Comparison of ENCODE assay signal across 8 cellular contexts in the genomic region with DNA sequence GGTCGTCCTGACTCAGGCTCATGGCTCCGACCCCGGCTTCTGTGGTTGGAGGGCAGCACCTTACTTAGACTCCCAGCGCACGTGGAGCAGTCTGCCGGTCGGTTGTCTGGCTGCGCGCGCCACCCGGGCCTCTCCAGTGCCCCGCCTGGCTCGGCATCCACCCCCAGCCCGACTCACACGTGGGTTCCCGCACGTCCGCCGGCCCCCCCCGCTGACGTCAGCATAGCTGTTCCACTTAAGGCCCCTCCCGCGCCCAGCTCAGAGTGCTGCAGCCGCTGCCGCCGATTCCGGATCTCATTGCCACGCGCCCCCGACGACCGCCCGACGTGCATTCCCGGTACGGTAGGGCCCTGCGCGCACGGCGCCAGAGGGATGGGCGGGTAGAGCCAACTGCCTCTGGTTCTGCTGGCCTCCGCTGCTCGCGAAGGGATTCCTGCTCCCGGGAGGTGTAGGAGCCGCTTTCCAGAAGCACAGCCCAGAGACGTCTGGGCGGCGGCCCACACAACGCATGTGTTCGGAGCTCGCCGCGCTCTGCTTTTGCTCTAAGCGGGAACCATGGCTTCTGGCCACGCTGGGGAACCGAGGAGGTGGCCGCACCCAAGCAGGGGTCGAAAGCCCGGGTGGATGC. TPM values are rescaled to one million over a fixed set of nuclear protein-coding genes. Genes with fewer than 3 reads are reported as not detected.
DNase-seq lines count a peak whose midpoint lies in the region; ATAC-seq, FAIRE-seq and TF ChIP-seq lines count a peak whose summit lies in the region.

A gene (plus strand): TSS at position 264 of the 628 bp plus-strand sequence. CDS start 2,280 bp downstream, outside the sequence.

- WGBS in smooth muscle cell (ENCODE audit: low lambda C conversion rate), result under 1% methylated on average over 41 of the region's 60 CpGs

- peak within 1 kb of the TSS; percentile 96 for H3K4me3 ChIP-seq in AG04450 (ENCODE audit: low read depth, low read length)
- H3K4me3 ChIP-seq in WI38 (ENCODE audit: low read depth, low read length), result peak within 1 kb of the TSS; percentile 88
- H3K4me3 ChIP-seq in bronchial epithelial cell (ENCODE audit: low read depth, low read length), result peak within 1 kb of the TSS; percentile 96
- H3K4me3 ChIP-seq in smooth muscle cell, result peak within 1 kb of the TSS; percentile 96

- H3K27ac ChIP-seq in AG04450 (ENCODE audit: low read depth, low read length) (peak within 1 kb of the TSS; percentile 86), smooth muscle cell (ENCODE audit: low read depth) (peak within 1 kb of the TSS; percentile 90)

- H4K20me1 ChIP-seq in smooth muscle cell (ENCODE audit: low read depth), result peaks cover 48% of the 10 kb centered on the region

- TF ChIP-seq CTCF in AG04450 (IDR thresholded peaks at IDR 0.05; ENCODE audit: low read depth, low read length) (no peak), WI38 (IDR thresholded peaks at IDR 0.05; ENCODE audit: low read depth, low read length) (no peak), bronchial epithelial cell (IDR thresholded peaks at IDR 0.05; ENCODE audit: insufficient read depth, low read length, severe bottlenecking) (no peak), smooth muscle cell (IDR thresholded peaks at IDR 0.05; ENCODE audit: borderline replicate concordance, insufficient read depth, poor library complexity, severe bottlenecking) (no peak)

- H3K9ac ChIP-seq in smooth muscle cell (ENCODE audit: low read depth), result peak within 1 kb of the TSS; percentile 90

- peaks cover 43% of the 10 kb centered on the region for H3K79me2 ChIP-seq in smooth muscle cell (ENCODE audit: low read depth)

- DNase-seq in AG04450 (ENCODE audit: low read depth, low spot score), result peak; percentile 88
- peak; percentile 90 for DNase-seq in NCI-H2227 treated with DMSO at 0.1 percent for 48 hours (lab: John Stamatoyannopoulos, UW)
- DNase-seq in bronchial epithelial cell (ENCODE audit: low read depth), result peak; percentile 86
- DNase-seq in iPS-NIHi7 (ENCODE audit: extremely low spot score), result peak; percentile 82
- DNase-seq in smooth muscle cell (lab: John Stamatoyannopoulos, UW; ENCODE audit: unreplicated experiment), result peak; percentile 94

- peak within 1 kb of the TSS; percentile 93 for H3K4me2 ChIP-seq in smooth muscle cell

- peak within 1 kb of the TSS; percentile 75 for H2AFZ ChIP-seq in smooth muscle cell (ENCODE audit: low read depth)

- H3F3A ChIP-seq in smooth muscle cell (ENCODE audit: low read depth), result peaks cover 35% of the 10 kb centered on the region

- no peaks in the 10 kb centered on the region; the same call in none of the 2 replicates for H3K9me3 ChIP-seq in AG04450 (ENCODE audit: control insufficient read depth, insufficient read depth, low read length)
- H3K9me3 ChIP-seq in smooth muscle cell (replicated peaks; ENCODE audit: low read depth), result no peaks in the 10 kb centered on the region

- CTCF ChIA-PET in AG04450 (lab: Charles Lee), result interaction anchor here (1.4 kb wide), 1 partner anchor 10 kb away, joined by 6 read pairs; no protein-coding TSS in a partner anchor

- no peaks in the 10 kb centered on the region for H3K27me3 ChIP-seq in AG04450 (ENCODE audit: control insufficient read depth, insufficient read depth, low read length)
- H3K27me3 ChIP-seq in bronchial epithelial cell (ENCODE audit: control insufficient read depth, insufficient read depth, low read length), result no peaks in the 10 kb centered on the region
- H3K27me3 ChIP-seq in smooth muscle cell (ENCODE audit: low read depth), result no peaks in the 10 kb centered on the region

- no peak for FAIRE-seq in bronchial epithelial cell (lab: Jason Lieb, UNC)

- H3K36me3 ChIP-seq in bronchial epithelial cell (ENCODE audit: control insufficient read depth, insufficient read depth, low read length) (peaks cover 15% of the 10 kb centered on the region), smooth muscle cell (ENCODE audit: low read depth) (peaks cover 17% of the 10 kb centered on the region)

- ATAC-seq in GM18909 (IDR thresholded peaks at IDR 0.05; ENCODE audit: poor library complexity, unreplicated experiment) (peak; percentile 77), HG03159 (IDR thresholded peaks at IDR 0.05; ENCODE audit: unreplicated experiment) (peak; percentile 72)

- POLR2A ChIA-PET in AG04450 (lab: Yijun Ruan, JAX), result interaction anchor here (0.5 to 3.2 kb wide), 16 partner anchors 10 to 239 kb away, joined by 3 to 94 read pairs (median 4); a partner anchor contains a TSS

- H3K4me1 ChIP-seq in smooth muscle cell (ENCODE audit: low read depth), result peaks cover 13% of the 10 kb centered on the region

RNA-seq across cellular contexts. Expression of the gene that starts here (rescaled TPM):
- polyA plus RNA-seq in AG04450 (2011; rRNA removed) (689 and 887 TPM in 2 replicates), smooth muscle cell (2,158 and 2,272 TPM in 2 replicates)
- polyA minus RNA-seq in AG04450 (2011; rRNA and poly(A)+ RNA removed), result 651 and 1,089 TPM in 2 replicates
- total RNA-seq in bronchial epithelial cell (898 and 1,075 TPM in 2 replicates), smooth muscle cell (1,106 and 1,201 TPM in 2 replicates)

Comparison
In these comparisons a context has a peak if more than half of its experiments do, and no peak if none do; other contexts are left out.
1. Peak in every context shown above with its lines: DNase-seq, ATAC-seq, H3K4me3 ChIP-seq and H3K27ac ChIP-seq.